In genomic region chr18:3624818-3625716, GRCh38 we compare ENCODE assay signal across 8 cellular contexts.
DNase-seq lines count a peak whose midpoint lies in the region; ATAC-seq and TF ChIP-seq lines count a peak whose summit lies in the region.

No MANE protein-coding gene starts in this region.

- H3K4me2 ChIP-seq in BLaER1 treated with 17β-estradiol and CSF1 and Interleukin-3, amounts not matched to agents 10 nM and 100 nM: peak overlapping the region; percentile 26 to 79 (median 58); a peak in 21 of 22 replicates

- no peaks in the 10 kb centered on the region for H3K27me3 ChIP-seq in BLaER1 treated with 17β-estradiol and CSF1 and Interleukin-3, amounts not matched to agents 10 nM and 100 nM
- no peaks in the 10 kb centered on the region for H3K27me3 ChIP-seq in HUES48 (ENCODE audit: control insufficient read depth, insufficient read depth, low read length)
- H3K27me3 ChIP-seq in upper lobe of left lung: no peaks in the 10 kb centered on the region

- 45 to 61% methylated on average over 11 of the region's 11 CpGs for WGBS in upper lobe of left lung, 2 donors

- ATAC-seq in upper lobe of left lung (ENCODE audit: low FRiP score in 2 of 2) (peak; percentile 70 to 75), HG03460 (IDR thresholded peaks at IDR 0.05; ENCODE audit: unreplicated experiment) (no peak)

- peak; percentile 77 for DNase-seq in activated CD8-positive, alpha-beta memory T cell treated with anti-CD3 and anti-CD28 coated beads for 24 hours
- DNase-seq in epithelial cell of prostate (ENCODE audit: low read depth, low spot score): peak; percentile 81
- peak; percentile 21 for DNase-seq in occipital lobe (lab: John Stamatoyannopoulos, UW)
- peak in 1 of 2 donors; percentile 61 for DNase-seq in upper lobe of left lung
- no peak for DNase-seq in NK-92 (lab: John Stamatoyannopoulos, UW; ENCODE audit: unreplicated experiment)

- no peak for TF ChIP-seq POLR2A in upper lobe of left lung (IDR thresholded peaks at IDR 0.05)

- no peak for TF ChIP-seq CTCF in upper lobe of left lung (IDR thresholded peaks at IDR 0.05)

- no peak overlapping the region for H3K9ac ChIP-seq in BLaER1 treated with 17β-estradiol and CSF1 and Interleukin-3, amounts not matched to agents 10 nM and 100 nM
- H3K9ac ChIP-seq in HUES48 (ENCODE audit: low read depth, low read length): peak overlapping the region; percentile 9; the same call in 1 of the 2 replicates

- peaks cover 14 to 37% (median 20%) of the 10 kb centered on the region in 10 experiments for H3K4me1 ChIP-seq in BLaER1 treated with 17β-estradiol and CSF1 and Interleukin-3, amounts not matched to agents 10 nM and 100 nM
- H3K4me1 ChIP-seq in HUES48 (ENCODE audit: control insufficient read depth, insufficient read depth, low read length) (peaks cover 24% of the 10 kb centered on the region), upper lobe of left lung (peaks cover 17 to 25% (median 20%) of the 10 kb centered on the region in 4 donors)

- H4K20me1 ChIP-seq in BLaER1 treated with 17β-estradiol and CSF1 and Interleukin-3, amounts not matched to agents 10 nM and 100 nM: no peaks in the 10 kb centered on the region

- H3K4me3 ChIP-seq in BLaER1 treated with 17β-estradiol and CSF1 and Interleukin-3, amounts not matched to agents 10 nM and 100 nM: no peak overlapping the region
- H3K4me3 ChIP-seq in HUES48 (ENCODE audit: low read depth, low read length) (no peak overlapping the region), upper lobe of left lung (no peak overlapping the region)

- TF ChIP-seq EP300 in upper lobe of left lung (IDR thresholded peaks at IDR 0.05): peak in 1 of 4 donors; percentile 8

- H3K27ac ChIP-seq in BLaER1 treated with 17β-estradiol and CSF1 and Interleukin-3, amounts not matched to agents 10 nM and 100 nM: peak overlapping the region in 4 of 11 experiments; percentile 30 to 58 (median 55); a peak in 6 of 22 replicates
- H3K27ac ChIP-seq in HUES48 (ENCODE audit: low read depth, low read length) (peak overlapping the region; percentile 87), epithelial cell of prostate (peak overlapping the region; percentile 100), upper lobe of left lung (peak overlapping the region; percentile 71 to 86 (median 83))

- no peaks in the 10 kb centered on the region for H3K9me3 ChIP-seq in BLaER1 treated with 17β-estradiol and CSF1 and Interleukin-3, amounts not matched to agents 10 nM and 100 nM (replicated peaks in 1 of 11)
- no peaks in the 10 kb centered on the region for H3K9me3 ChIP-seq in HUES48 (ENCODE audit: control insufficient read depth, insufficient read depth, low read length)
- no peaks in the 10 kb centered on the region for H3K9me3 ChIP-seq in upper lobe of left lung

- H3K36me3 ChIP-seq in BLaER1 treated with 17β-estradiol and CSF1 and Interleukin-3, amounts not matched to agents 10 nM and 100 nM: no peaks in the 10 kb centered on the region
- H3K36me3 ChIP-seq in HUES48 (ENCODE audit: control insufficient read depth, insufficient read depth, low read length) (no peaks in the 10 kb centered on the region), upper lobe of left lung (no peaks in the 10 kb centered on the region)
